ENCODE assay signal across 8 cellular contexts in genomic region chr17:68794636-68795503, GRCh38.
DNase-seq lines count a peak whose midpoint lies in the region; ATAC-seq, FAIRE-seq and TF ChIP-seq lines count a peak whose summit lies in the region.

No MANE protein-coding gene starts in this region.

- H3K79me2 ChIP-seq in keratinocyte (ENCODE audit: control insufficient read depth, insufficient read depth, low read length): no peaks in the 10 kb centered on the region

- TF ChIP-seq POLR2A in IMR-90 (IDR thresholded peaks at IDR 0.05; ENCODE audit: low read depth, low read length): no peak

- H3K79me1 ChIP-seq in IMR-90 (ENCODE audit: low read depth in 1 of 2, low read length in 2 of 2): no peaks in the 10 kb centered on the region

- H3K27me3 Mint-ChIP-seq in CD8-positive, alpha-beta memory T cell: peaks cover 17 to 45% of the 10 kb centered on the region in 2 donors
- peaks cover 21% of the 10 kb centered on the region for H3K27me3 Mint-ChIP-seq in CD4-positive, alpha-beta T cell

- H3K4me3 ChIP-seq in CD8-positive, alpha-beta memory T cell (ENCODE audit: low read length): no peak overlapping the region
- H3K4me3 ChIP-seq in IMR-90 (ENCODE audit: insufficient read depth, low read depth, low read length) (no peak overlapping the region), keratinocyte (ENCODE audit: control insufficient read depth in 2 of 3, extremely low read depth in 1 of 3, insufficient read depth in 2 of 3, low read depth in 1 of 3, low read length in 3 of 3) (no peak overlapping the region), H7 (ENCODE audit: insufficient read depth, low read depth, low read length) (no peak overlapping the region)

- H2AFZ ChIP-seq in IMR-90 (replicated peaks; ENCODE audit: low read length, poor library complexity) (no peak overlapping the region), keratinocyte (ENCODE audit: control insufficient read depth, low read length) (peak overlapping the region; percentile 85)

- dilution Hi-C loops in IMR-90 (cut with HindIII; ENCODE audit: low sequenced_read_pairs, unreplicated experiment) (no loop called here), keratinocyte (cut with MboI; ENCODE audit: extremely low pct_ligation_motif_present, low sequenced_read_pairs) (no loop called here)

- H4K20me1 ChIP-seq in IMR-90 (ENCODE audit: insufficient read depth, low read length) (no peaks in the 10 kb centered on the region), keratinocyte (ENCODE audit: control insufficient read depth, extremely low read depth, insufficient read depth, low read length) (no peaks in the 10 kb centered on the region)

- peak overlapping the region; percentile 88; the same call in 1 of the 3 replicates for H2BK15ac ChIP-seq in IMR-90 (ENCODE audit: low read depth, low read length)

- peaks cover 0 to 11% (median 11%) of the 10 kb centered on the region in 3 donors for H3K4me1 Mint-ChIP-seq in CD8-positive, alpha-beta memory T cell
- H3K4me1 Mint-ChIP-seq in CD4-positive, alpha-beta T cell (ENCODE audit: low read depth): no peaks in the 10 kb centered on the region

- FAIRE-seq in keratinocyte (lab: Jason Lieb, UNC): no peak

- BruUV-seq in IMR-90 (replicated peaks; lab: Mats Ljungman, UMichigan): no TSS peak

- peak overlapping the region; percentile 86 to 88 for H4K8ac ChIP-seq in IMR-90 (ENCODE audit: low read depth in 2 of 2, low read length in 2 of 2)

- POLR2A ChIA-PET in CD8-positive, alpha-beta memory T cell (lab: Charles Lee): no interaction called here
- POLR2A ChIA-PET in IMR-90 (lab: Charles Lee; ENCODE audit: unreplicated experiment): no interaction called here
- POLR2A ChIA-PET in CD4-positive, alpha-beta T cell (lab: Charles Lee): interaction anchor here (0.7 kb wide), 1 partner anchor 450 kb away, joined by 3 read pairs; no protein-coding TSS in a partner anchor

- H3K9me1 ChIP-seq in IMR-90 (ENCODE audit: insufficient read depth, low read length) (peaks cover 10% of the 10 kb centered on the region; the same call in 1 of the 2 replicates), keratinocyte (ENCODE audit: control insufficient read depth, extremely low read depth, insufficient read depth, low read length) (no peaks in the 10 kb centered on the region)

- no peak overlapping the region for H2AK9ac ChIP-seq in IMR-90 (replicated peaks; ENCODE audit: low read depth, low read length, poor library complexity)

- TF ChIP-seq CTCF in IMR-90 (conservative IDR thresholded peaks at IDR 0.05; ENCODE audit: low read depth, low read length) (peak; percentile 52), keratinocyte (optimal IDR thresholded peaks at IDR 0.05 in 1 of 3, IDR thresholded peaks at IDR 0.05 in 1 of 3, conservative IDR thresholded peaks at IDR 0.05 in 1 of 3; ENCODE audit: extremely low read depth in 1 of 3, insufficient read depth in 2 of 3, low read length in 3 of 3) (peak in 1 of 3 experiments; percentile 20)
- TF ChIP-seq CTCF in CD4-positive, alpha-beta T cell (IDR thresholded peaks at IDR 0.05): no peak

- intact Hi-C loops in IMR-90 (cut with micrococcal nuclease): loop anchor here (1.0 to 5.0 kb wide), 2 partner anchors 112 to 177 kb away; no protein-coding TSS in a partner anchor
- intact Hi-C loops in CD4-positive, alpha-beta T cell (cut with DNase I, micrococcal nuclease): no loop called here

- H2BK20ac ChIP-seq in IMR-90 (ENCODE audit: low read depth, low read length): peak overlapping the region; percentile 62; the same call in 1 of the 2 replicates

- peak overlapping the region; percentile 40; the same call in 1 of the 2 replicates for H3K9ac ChIP-seq in IMR-90 (ENCODE audit: low read depth, low read length)
- H3K9ac ChIP-seq in keratinocyte (ENCODE audit: control insufficient read depth, extremely low read depth, insufficient read depth, low read length): no peak overlapping the region

- H3K27ac Mint-ChIP-seq in CD8-positive, alpha-beta memory T cell: peak overlapping the region in 2 of 8 donors; percentile 16 to 31
- no peak overlapping the region for H3K27ac Mint-ChIP-seq in CD4-positive, alpha-beta T cell

- in situ Hi-C loops in IMR-90 (cut with MboI; ENCODE audit: low sequenced_read_pairs): loop anchor here (25.0 kb wide), 1 partner anchor 692 kb away; no protein-coding TSS in a partner anchor

- H3K9me3 Mint-ChIP-seq in CD8-positive, alpha-beta memory T cell: no peaks in the 10 kb centered on the region
- H3K9me3 Mint-ChIP-seq in CD4-positive, alpha-beta T cell: no peaks in the 10 kb centered on the region

- H3K4me3 Mint-ChIP-seq in CD8-positive, alpha-beta memory T cell: peak overlapping the region in 4 of 7 donors; percentile 2 to 61 (median 20)
- no peak overlapping the region for H3K4me3 Mint-ChIP-seq in CD4-positive, alpha-beta T cell

- peak overlapping the region; percentile 63 for H3K56ac ChIP-seq in IMR-90 (ENCODE audit: extremely low read depth, insufficient read depth, low read length)

- H4K5ac ChIP-seq in IMR-90 (ENCODE audit: low read depth, low read length): peak overlapping the region; percentile 86

- peak overlapping the region; percentile 81 for H2BK120ac ChIP-seq in IMR-90 (ENCODE audit: low read depth, low read length)

- no peak for DNase-seq in CD8-positive, alpha-beta memory T cell
- DNase-seq in IMR-90 (peak; percentile 60), astrocyte of the hippocampus (ENCODE audit: low read depth, low spot score) (peak; percentile 21), keratinocyte (ENCODE audit: low read depth, low spot score) (no peak), superior temporal gyrus (ENCODE audit: extremely low spot score) (peak; percentile 98), H7 (no peak)
- no peak for DNase-seq in CD4-positive, alpha-beta T cell

- H3K36me3 ChIP-seq in CD8-positive, alpha-beta memory T cell (ENCODE audit: insufficient read depth, low read length): no peaks in the 10 kb centered on the region
- H3K36me3 ChIP-seq in IMR-90 (ENCODE audit: control insufficient read depth, insufficient read depth, low read length) (no peaks in the 10 kb centered on the region), keratinocyte (ENCODE audit: control insufficient read depth in 2 of 2, extremely low read depth in 1 of 2, insufficient read depth in 2 of 2, low read length in 2 of 2) (no peaks in the 10 kb centered on the region), H7 (replicated peaks; ENCODE audit: control insufficient read depth, insufficient read depth, low read length) (no peaks in the 10 kb centered on the region)

- H3K23ac ChIP-seq in IMR-90 (ENCODE audit: low read depth, low read length): no peak overlapping the region; the same call in 1 of the 2 replicates

- WGBS in IMR-90 (ENCODE audit: extremely low coverage in 2 of 2, insufficient read length in 1 of 2), 2 experiments: 100% methylated on average over 1 of the region's 6 CpGs; no CpG with 5 or more reads in 1 of the 2 experiments

- H3K27ac ChIP-seq in CD8-positive, alpha-beta memory T cell (ENCODE audit: low read depth, low read length): no peak overlapping the region
- peak overlapping the region; percentile 85 for H3K27ac ChIP-seq in IMR-90 (ENCODE audit: insufficient read depth, low read length)
- no peak overlapping the region for H3K27ac ChIP-seq in keratinocyte (ENCODE audit: control insufficient read depth, insufficient read depth, low read length)
- H3K27ac ChIP-seq in CD4-positive, alpha-beta T cell (ENCODE audit: low read depth, low read length): no peak overlapping the region

- H3K4ac ChIP-seq in IMR-90 (ENCODE audit: low read depth, low read length): peak overlapping the region; percentile 91

- no peaks in the 10 kb centered on the region for H3K36me3 Mint-ChIP-seq in CD8-positive, alpha-beta memory T cell
- no peaks in the 10 kb centered on the region for H3K36me3 Mint-ChIP-seq in CD4-positive, alpha-beta T cell (ENCODE audit: low read depth)

- peak overlapping the region; percentile 59 for H3K14ac ChIP-seq in IMR-90 (replicated peaks; ENCODE audit: low read depth, low read length)

- H3K27me3 ChIP-seq in CD8-positive, alpha-beta memory T cell (ENCODE audit: insufficient read depth, low read length, poor library complexity, severe bottlenecking): no peaks in the 10 kb centered on the region
- H3K27me3 ChIP-seq in IMR-90 (ENCODE audit: control insufficient read depth, insufficient read depth, low read length) (no peaks in the 10 kb centered on the region), keratinocyte (ENCODE audit: control insufficient read depth, extremely low read depth, insufficient read depth, low read length) (peaks cover 2% of the 10 kb centered on the region), H7 (ENCODE audit: control insufficient read depth, insufficient read depth, low read length) (no peaks in the 10 kb centered on the region)
- H3K27me3 ChIP-seq in CD4-positive, alpha-beta T cell (ENCODE audit: control insufficient read depth, insufficient read depth, low read length): no peaks in the 10 kb centered on the region

- ATAC-seq in IMR-90 (ENCODE audit: low read depth) (peak; percentile 68), GM21825 (IDR thresholded peaks at IDR 0.05; ENCODE audit: unreplicated experiment) (no peak)
- ATAC-seq in CD4-positive, alpha-beta T cell (ENCODE audit: poor library complexity): no peak

- H3K4me1 ChIP-seq in CD8-positive, alpha-beta memory T cell (ENCODE audit: insufficient read depth, low read length): no peaks in the 10 kb centered on the region
- H3K4me1 ChIP-seq in IMR-90 (ENCODE audit: control insufficient read depth, insufficient read depth, low read length) (peaks cover 13% of the 10 kb centered on the region), keratinocyte (ENCODE audit: control insufficient read depth, extremely low read depth, insufficient read depth, low read length) (no peaks in the 10 kb centered on the region)

- H3K18ac ChIP-seq in IMR-90 (ENCODE audit: low read depth, low read length): peak overlapping the region; percentile 93

- peak overlapping the region; percentile 63; the same call in 1 of the 2 replicates for H2AK5ac ChIP-seq in IMR-90 (ENCODE audit: low read depth, low read length)

- H4K91ac ChIP-seq in IMR-90 (ENCODE audit: insufficient read depth, low read depth, low read length): peak overlapping the region; percentile 60

- H3K4me2 ChIP-seq in IMR-90 (ENCODE audit: low read depth, low read length): no peak overlapping the region; the same call in 1 of the 2 replicates
- H3K4me2 ChIP-seq in keratinocyte (ENCODE audit: control insufficient read depth, extremely low read depth, insufficient read depth, low read depth, low read length): peak overlapping the region; percentile 7

- H2BK5ac ChIP-seq in IMR-90 (ENCODE audit: low read depth, low read length, poor library complexity, severe bottlenecking): peak overlapping the region; percentile 80

- CTCF ChIA-PET in CD8-positive, alpha-beta memory T cell (lab: Charles Lee): no interaction called here
- CTCF ChIA-PET in IMR-90 (lab: Yijun Ruan, JAX): interaction anchor here (0.6 to 1.1 kb wide), 7 partner anchors 18 to 181 kb away, joined by 3 to 4 read pairs (median 3); no protein-coding TSS in a partner anchor
- CTCF ChIA-PET in CD4-positive, alpha-beta T cell (lab: Charles Lee): no interaction called here

- H3K9me3 ChIP-seq in CD8-positive, alpha-beta memory T cell (ENCODE audit: low read length): no peaks in the 10 kb centered on the region
- no peaks in the 10 kb centered on the region for H3K9me3 ChIP-seq in IMR-90 (ENCODE audit: control insufficient read depth, insufficient read depth, low read length)
- H3K9me3 ChIP-seq in keratinocyte (ENCODE audit: control insufficient read depth, low read depth, low read length): no peaks in the 10 kb centered on the region
- no peaks in the 10 kb centered on the region for H3K9me3 ChIP-seq in CD4-positive, alpha-beta T cell (ENCODE audit: control insufficient read depth, low read length)

- peak; percentile 23; the same call in 1 of the 2 replicates for TF ChIP-seq RAD21 in IMR-90 (IDR thresholded peaks at IDR 0.05; ENCODE audit: low read length)

Comparison
In these comparisons a context has a peak if more than half of its experiments do, and no peak if none do; other contexts are left out.
1. DNase-seq: peak in IMR-90 (single experiment), astrocyte of the hippocampus (single experiment) and superior temporal gyrus (single experiment); none in CD8-positive, alpha-beta memory T cell (0 of 5), keratinocyte (single experiment), CD4-positive, alpha-beta T cell (0 of 10) and H7 (single experiment).